In the genomic region with DNA sequence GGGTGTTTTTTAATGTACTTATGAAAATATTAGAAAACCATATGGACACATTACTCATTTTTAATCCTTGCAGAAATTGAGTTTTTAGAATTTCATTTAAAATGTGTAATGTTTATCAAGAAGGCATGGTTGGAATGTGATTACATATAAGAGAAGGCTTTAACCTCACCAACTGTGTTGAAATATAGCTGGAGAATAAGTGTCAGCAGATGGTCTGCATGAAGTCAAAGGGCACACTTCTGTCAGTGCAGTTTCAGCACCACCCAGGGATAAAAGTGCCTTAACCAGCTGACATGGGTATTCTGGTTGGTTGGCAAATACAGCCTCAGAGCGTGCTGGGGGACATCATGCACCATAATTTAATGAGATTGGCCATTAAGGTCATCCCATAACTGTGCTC, we compare ENCODE assay signal across 17 cellular contexts.
"Had no signal": no experiment of that assay in that cellular context is flagged by ENCODE, and none has a peak within 500 bp of the region (broad histone marks: within the 10 kb centered on the region; RNA-seq: fewer than 3 reads in every experiment).

No MANE protein-coding gene starts in this region.

- H3K4me3 ChIP-seq: ovary, psoas muscle, skin epidermis, tibial nerve had no signal

- DNase-seq: activated CD4-positive, alpha-beta T cell treated with anti-CD3 and anti-CD28 coated beads for 48 hours; activated CD4-positive, CD25-positive, alpha-beta regulatory T cell; activated CD8-positive, alpha-beta memory T cell treated with anti-CD3 and anti-CD28 coated beads, Interleukin-2, amount 50 U/mL, for 4 hours; activated CD8-positive, alpha-beta T cell treated with anti-CD3 and anti-CD28 coated beads for 36 hours; activated effector memory CD4-positive, alpha-beta T cell treated with Interleukin-2 at 50 U/mL for 16 hours; activated naive CD4-positive, alpha-beta T cell treated with anti-CD3 and anti-CD28 coated beads, Interleukin-2, amount 50 U/mL, for 16 hours; activated T-cell treated with anti-CD3 and anti-CD28 coated beads, Interleukin-2, amount 50 U/mL, for 48 hours; effector memory CD8-positive, alpha-beta T cell; immature natural killer cell; mesendoderm; naive thymus-derived CD8-positive, alpha-beta T cell; ovary; psoas muscle; right cardiac atrium; T1000 had no signal
